Comparison of ENCODE assay signal across 1 cellular context in genomic region chr11:124643042-124643604, GRCh38.
TF ChIP-seq lines count a peak whose summit lies in the region.

No MANE protein-coding gene starts in this region.

TF ChIP-seq in IMR-90, 13 proteins besides CTCF, POLR2A, EP300 and RAD21:
- TF ChIP-seq FOS (IDR thresholded peaks at IDR 0.05; ENCODE audit: low read depth, low read length) (no peak), MAZ (IDR thresholded peaks at IDR 0.05; ENCODE audit: borderline replicate concordance, low read depth, low read length) (no peak), CHD1 (IDR thresholded peaks at IDR 0.05; ENCODE audit: low read depth, low read length) (no peak)
